17 cellular contexts compared by ENCODE assay signal in genomic region chr5:180212363-180213255, GRCh38. TPM values are rescaled to one million over a fixed set of nuclear protein-coding genes. Genes with fewer than 3 reads are reported as not detected.
A peak's percentile ranks its signal among the peaks of the same experiment; 100 is the strongest.
DNase-seq lines count a peak whose midpoint lies in the region; ATAC-seq and TF ChIP-seq lines count a peak whose summit lies in the region.
"Had no signal": no experiment of that assay in that cellular context is flagged by ENCODE, and none has a peak within 500 bp of the region (broad histone marks: within the 10 kb centered on the region; RNA-seq: fewer than 3 reads in every experiment).

No MANE protein-coding gene starts in this region.

- peaks cover 11% of the 10 kb centered on the region for H3K4me1 Mint-ChIP-seq in nephron progenitor cell

- ATAC-seq in HG03025 (IDR thresholded peaks at IDR 0.05; ENCODE audit: low FRiP score, unreplicated experiment) (no peak), GM19467 (IDR thresholded peaks at IDR 0.05; ENCODE audit: unreplicated experiment) (no peak)
- ATAC-seq: activated CD8-positive, alpha-beta T cell treated with anti-CD3 and anti-CD28 coated beads for 36 hours; Panc1; right lobe of liver had no signal

- H3K27ac Mint-ChIP-seq in nephron progenitor cell, result peak overlapping the region; percentile 1
- H3K27ac Mint-ChIP-seq: activated CD8-positive, alpha-beta T cell treated with anti-CD3 and anti-CD28 coated beads for 36 hours had no signal

- H3K4me3 Mint-ChIP-seq in nephron progenitor cell, result no peak overlapping the region
- H3K4me3 Mint-ChIP-seq: activated CD8-positive, alpha-beta T cell treated with anti-CD3 and anti-CD28 coated beads for 36 hours had no signal

- peaks cover 16% of the 10 kb centered on the region for H3K9me3 Mint-ChIP-seq in nephron progenitor cell

- peak; percentile 44 for DNase-seq in Ammon's horn (ENCODE audit: low spot score)
- peak; percentile 10 for DNase-seq in HT1080 (ENCODE audit: low read depth)
- peak; percentile 39 for DNase-seq in astrocyte of the hippocampus (ENCODE audit: low read depth, low spot score)
- no peak for DNase-seq in nephron progenitor cell
- DNase-seq in activated T-cell treated with anti-CD3 and anti-CD28 coated beads for 4 hours, result no peak
- no peak for DNase-seq in NCI-H526 treated with DMSO at 0.1 percent for 48 hours (lab: John Stamatoyannopoulos, UW)
- DNase-seq: activated CD8-positive, alpha-beta T cell treated with anti-CD3 and anti-CD28 coated beads for 36 hours; esophagus squamous epithelium; kidney glomerular epithelial cell; NCI-H187 treated with DMSO at 0.1 percent for 48 hours; NCI-H524; right lobe of liver; stimulated activated CD4-positive, alpha-beta T cell treated with anti-CD3 and anti-CD28 coated beads, Interleukin-2, amount 100 ng/mL, for 24 hours had no signal

- no peaks in the 10 kb centered on the region for H3K36me3 Mint-ChIP-seq in nephron progenitor cell (ENCODE audit: low read depth)

- peaks cover 26% of the 10 kb centered on the region for H3K27me3 Mint-ChIP-seq in nephron progenitor cell (ENCODE audit: low read depth, poor library complexity)

- no peak for TF ChIP-seq CTCF in nephron progenitor cell (IDR thresholded peaks at IDR 0.05)

RNA-seq across cellular contexts. Expression of gene RASGEF1C, which starts 3.6 kb away (rescaled TPM):
- not detected in 2 replicates for total RNA-seq in HT1080 (2014; rRNA removed; shearing (Covaris generic))
- polyA plus RNA-seq in HT1080 (2015; cell fraction: cytosol; rRNA removed), result not detected in 2 replicates
- not detected in 2 replicates for polyA plus RNA-seq in HT1080 (2015; cell fraction: nucleus; rRNA removed)
- total RNA-seq: activated CD8-positive, alpha-beta T cell treated with anti-CD3 and anti-CD28 coated beads for 36 hours had no signal
- polyA plus RNA-seq: AG04450 had no signal

Comparison
In these comparisons a context has a peak if more than half of its experiments do, and no peak if none do; other contexts are left out.
1. DNase-seq: peak in Ammon's horn (single experiment), HT1080 (single experiment) and astrocyte of the hippocampus (single experiment); none in nephron progenitor cell (single experiment), activated T-cell treated with anti-CD3 and anti-CD28 coated beads for 4 hours (single experiment) and NCI-H526 treated with DMSO at 0.1 percent for 48 hours (single experiment).